ENCODE assay signal across 11 cellular contexts in the genomic region with DNA sequence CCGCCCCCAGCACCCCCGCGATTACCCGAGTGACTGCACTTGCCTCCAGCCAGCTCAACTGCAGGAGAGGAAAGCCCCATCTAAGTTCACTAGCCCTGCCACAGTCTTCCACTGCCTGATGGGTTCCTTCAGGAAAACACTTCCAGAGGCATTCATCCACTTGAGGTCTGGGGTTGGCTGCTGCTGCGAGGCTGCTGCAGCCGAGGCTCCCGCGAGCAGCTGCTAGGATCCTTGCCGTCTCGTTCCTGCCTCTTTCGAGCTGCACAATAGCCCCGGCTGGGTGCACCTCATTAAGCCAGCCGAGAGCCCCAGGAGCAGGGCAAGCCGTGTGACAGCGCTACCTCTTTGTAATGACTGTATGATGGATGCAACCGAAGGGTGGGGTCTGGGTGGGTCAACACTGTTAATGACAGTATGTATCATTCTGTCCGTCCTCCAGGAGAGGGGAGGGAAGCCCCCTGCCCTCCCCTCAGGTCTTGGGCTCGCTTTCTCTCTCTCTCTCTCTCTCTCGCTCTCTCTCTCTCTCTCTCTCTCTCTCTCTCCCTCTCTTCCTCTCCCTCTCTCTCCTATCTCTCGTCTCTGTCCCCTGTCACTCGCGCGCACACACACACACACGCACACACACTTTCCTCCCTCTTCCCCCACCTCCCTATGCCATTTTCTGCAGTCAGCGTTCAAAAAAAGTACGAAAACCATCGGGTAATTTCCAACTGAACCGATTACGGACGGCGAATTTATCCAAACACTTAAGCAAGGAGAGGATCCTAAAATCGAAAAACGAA. TPM values are rescaled to one million over a fixed set of nuclear protein-coding genes. Genes with fewer than 3 reads are reported as not detected.
DNase-seq lines count a peak whose midpoint lies in the region; ATAC-seq and TF ChIP-seq lines count a peak whose summit lies in the region.
"Had no signal": no experiment of that assay in that cellular context is flagged by ENCODE, and none has a peak within 500 bp of the region (broad histone marks: within the 10 kb centered on the region; RNA-seq: fewer than 3 reads in every experiment).

No MANE protein-coding gene starts in this region.

- peaks cover 3% of the 10 kb centered on the region for H3K4me1 Mint-ChIP-seq in activated T-cell treated with anti-CD3 and anti-CD28 coated beads, Interleukin-2, amount 50 U/mL, for 24 hours (ENCODE audit: low read depth)

- no peak overlapping the region for H3K27ac Mint-ChIP-seq in activated T-cell treated with anti-CD3 and anti-CD28 coated beads, Interleukin-2, amount 50 U/mL, for 24 hours

- H3K9ac ChIP-seq in HUES64 (ENCODE audit: low read depth, low read length) = peak overlapping the region; percentile 60

- intact Hi-C loops in mucosa of descending colon (cut with DNase I, micrococcal nuclease) = no loop called here

- DNase-seq in cerebellum (ENCODE audit: low spot score) (peak; percentile 20), mucosa of descending colon (peak in 2 of 3 donors; percentile 2 to 41), GM20000 (ENCODE audit: low spot score) (no peak)
- DNase-seq in activated T-cell treated with anti-CD3 and anti-CD28 coated beads, Interleukin-2, amount 50 U/mL, for 24 hours = no peak
- DNase-seq: stimulated activated naive CD4-positive, alpha-beta T cell treated with Interleukin-2 at 50 U/mL for 16 hours had no signal

- H3K9me3 ChIP-seq in HUES64 (ENCODE audit: insufficient read depth, low read depth, low read length) (no peaks in the 10 kb centered on the region), mucosa of descending colon (no peaks in the 10 kb centered on the region)

- WGBS in HUES64 = under 1% methylated on average over 32 of the region's 33 CpGs

- peaks cover 7% of the 10 kb centered on the region for H3K9me3 Mint-ChIP-seq in activated T-cell treated with anti-CD3 and anti-CD28 coated beads, Interleukin-2, amount 50 U/mL, for 24 hours

- H3K36me3 ChIP-seq in HUES64 (ENCODE audit: insufficient read depth, low read length) = no peaks in the 10 kb centered on the region
- H3K36me3 ChIP-seq in mucosa of descending colon (ENCODE audit: low read depth) = no peaks in the 10 kb centered on the region

- peaks cover 13% of the 10 kb centered on the region for H3K4me1 ChIP-seq in HUES64 (ENCODE audit: insufficient read depth, low read length)
- no peaks in the 10 kb centered on the region for H3K4me1 ChIP-seq in mucosa of descending colon (ENCODE audit: low read depth)

- H3K27me3 ChIP-seq in HUES64 (ENCODE audit: insufficient read depth, low read length) = peaks cover 25% of the 10 kb centered on the region

- TF ChIP-seq CTCF in 22Rv1 (IDR thresholded peaks at IDR 0.05) (no peak), mucosa of descending colon (IDR thresholded peaks at IDR 0.05) (no peak), GM20000 (IDR thresholded peaks at IDR 0.05; ENCODE audit: extremely low read depth, missing control alignments) (no peak)

- peaks cover 22% of the 10 kb centered on the region for H3K27me3 Mint-ChIP-seq in activated T-cell treated with anti-CD3 and anti-CD28 coated beads, Interleukin-2, amount 50 U/mL, for 24 hours

- H3K36me3 Mint-ChIP-seq in activated T-cell treated with anti-CD3 and anti-CD28 coated beads, Interleukin-2, amount 50 U/mL, for 24 hours (ENCODE audit: low read depth) = no peaks in the 10 kb centered on the region

- H3K27ac ChIP-seq in 22Rv1 (peak overlapping the region; percentile 47), HUES64 (ENCODE audit: low read depth, low read length) (no peak overlapping the region)

- ATAC-seq in mucosa of descending colon (peak; percentile 47), HG03342 (IDR thresholded peaks at IDR 0.05; ENCODE audit: unreplicated experiment) (no peak), GM21825 (IDR thresholded peaks at IDR 0.05; ENCODE audit: unreplicated experiment) (no peak)

- no peak overlapping the region for H3K4me3 Mint-ChIP-seq in activated T-cell treated with anti-CD3 and anti-CD28 coated beads, Interleukin-2, amount 50 U/mL, for 24 hours

- H3K4me3 ChIP-seq in HUES64 (ENCODE audit: low read length) = peak overlapping the region; percentile 83
- H3K4me3 ChIP-seq in mucosa of descending colon = no peak overlapping the region

RNA-seq across cellular contexts. Expression of a gene that starts 24.4 kb away (rescaled TPM):
- 7.9 TPM for polyA plus RNA-seq in HUES64 (2013, experiment 1 of 2)
- 11.4 TPM for polyA plus RNA-seq in HUES64 (2013, experiment 2 of 2)
- total RNA-seq in cerebellum (238 TPM), mucosa of descending colon (1 to 10 TPM in 1 of 3 donors, under 1 TPM in 2; 0.35 to 1.2 (median 0.76) TPM)
- total RNA-seq: Daoy, fibroblast of villous mesenchyme had no signal

Comparison
In these comparisons a context has a peak if more than half of its experiments do, and no peak if none do; other contexts are left out.
1. DNase-seq: peak in cerebellum (single experiment) and mucosa of descending colon (2 of 3); none in activated T-cell treated with anti-CD3 and anti-CD28 coated beads, Interleukin-2, amount 50 U/mL, for 24 hours (single experiment) and GM20000 (single experiment).
2. RNA of a gene that starts 24.4 kb away (total RNA-seq): 238 TPM in cerebellum (single experiment); 0.35 to 1.2 TPM in mucosa of descending colon; every median in the first group is over 100 times any median in the second.